ENCODE assay signal across 8 cellular contexts in the genomic region with DNA sequence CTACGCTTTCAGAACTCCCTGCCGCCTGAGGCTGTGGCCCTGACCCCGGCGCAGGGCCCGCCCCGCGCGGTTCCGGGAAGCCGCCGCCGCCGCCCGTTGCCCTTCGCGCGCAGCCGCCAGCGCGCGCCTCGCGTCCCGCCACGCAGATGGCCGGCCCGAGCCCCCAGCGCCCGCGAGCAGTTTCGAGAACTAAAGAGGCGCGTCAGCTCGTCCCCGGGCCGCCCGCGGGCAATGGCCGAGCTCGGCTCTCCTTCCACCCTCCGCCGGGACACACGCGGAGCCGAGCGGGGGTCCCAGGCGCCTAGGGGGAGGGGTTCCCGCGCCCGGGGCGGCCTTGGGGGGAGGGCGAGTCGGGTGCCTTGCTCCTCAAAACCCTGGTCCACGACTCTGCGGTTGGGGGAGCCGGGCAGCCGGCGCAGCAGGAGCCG. TPM values are rescaled to one million over a fixed set of nuclear protein-coding genes. Genes with fewer than 3 reads are reported as not detected.
A peak's percentile ranks its signal among the peaks of the same experiment; 100 is the strongest.
DNase-seq lines count a peak whose midpoint lies in the region; ATAC-seq and TF ChIP-seq lines count a peak whose summit lies in the region.

No MANE protein-coding gene starts in this region.

- peak overlapping the region; percentile 90 for H3K27ac ChIP-seq in SJCRH30
- H3K27ac ChIP-seq in prostate gland, result peak overlapping the region; percentile 97 to 99

- DNase-seq in EL (peak; percentile 60), SJCRH30 (peak; percentile 17 to 36), adipocyte (ENCODE audit: low read depth) (peak; percentile 87), left ventricle myocardium superior (peak; percentile 80), prostate gland (ENCODE audit: low spot score) (peak; percentile 33), DMS153 treated with DMSO at 0.1 percent for 48 hours (lab: John Stamatoyannopoulos, UW; ENCODE audit: unreplicated experiment) (no peak)

- WGBS in prostate gland, result under 1% methylated on average over 58 of the region's 59 CpGs

- H3K36me3 ChIP-seq in SJCRH30 (no peaks in the 10 kb centered on the region), adipocyte (ENCODE audit: control insufficient read depth, insufficient read depth, low read length, severe bottlenecking) (peaks cover 16% of the 10 kb centered on the region), prostate gland (no peaks in the 10 kb centered on the region)

- peak overlapping the region; percentile 65 for H3K4me3 ChIP-seq in SJCRH30
- H3K4me3 ChIP-seq in adipocyte (ENCODE audit: low read length), result peak overlapping the region; percentile 95
- peak overlapping the region; percentile 61 to 69 for H3K4me3 ChIP-seq in prostate gland

- H3K9me3 ChIP-seq in SJCRH30 (replicated peaks), result no peaks in the 10 kb centered on the region
- no peaks in the 10 kb centered on the region for H3K9me3 ChIP-seq in adipocyte (ENCODE audit: control insufficient read depth, low read length)
- H3K9me3 ChIP-seq in prostate gland, result no peaks in the 10 kb centered on the region

- no peak for TF ChIP-seq POLR2A in prostate gland (IDR thresholded peaks at IDR 0.05)

- ATAC-seq in HG02759 (IDR thresholded peaks at IDR 0.05; ENCODE audit: unreplicated experiment) (peak; percentile 22), left ventricle myocardium superior (peak; percentile 40), HG03095 (IDR thresholded peaks at IDR 0.05; ENCODE audit: unreplicated experiment) (no peak)

- intact Hi-C loops in left ventricle myocardium superior (cut with micrococcal nuclease) (no loop called here), prostate gland (cut with DNase I) (no loop called here)

- peak overlapping the region; percentile 99 for H3K9ac ChIP-seq in adipocyte (ENCODE audit: low read length)

- no peak for TF ChIP-seq CTCF in prostate gland (IDR thresholded peaks at IDR 0.05)

- H3K27me3 ChIP-seq in SJCRH30 (no peaks in the 10 kb centered on the region), adipocyte (replicated peaks; ENCODE audit: control insufficient read depth, insufficient read depth, low read length) (no peaks in the 10 kb centered on the region), prostate gland (replicated peaks; ENCODE audit: insufficient read depth) (no peaks in the 10 kb centered on the region)

- no peaks in the 10 kb centered on the region for H3K4me1 ChIP-seq in SJCRH30
- peaks cover 32% of the 10 kb centered on the region for H3K4me1 ChIP-seq in adipocyte (ENCODE audit: control insufficient read depth, insufficient read depth, low read length)
- peaks cover 6% of the 10 kb centered on the region for H3K4me1 ChIP-seq in prostate gland (replicated peaks)

RNA-seq across cellular contexts. Expression of a gene that starts 1.8 kb away (rescaled TPM):
- total RNA-seq in SJCRH30 (2014; rRNA removed; shearing (Covaris generic)), result 63.2 and 64.7 TPM in 2 replicates
- total RNA-seq in left ventricle myocardium superior (77.3 TPM), prostate gland (100 to 1,000 TPM; 175 to 199 TPM)

RNA-seq across cellular contexts. Expression of a gene that starts 29.7 kb away (rescaled TPM):
- 0.18 and 0.38 TPM in 2 replicates for total RNA-seq in SJCRH30 (2014; rRNA removed; shearing (Covaris generic))
- total RNA-seq in left ventricle myocardium superior, result 1.9 TPM
- total RNA-seq in prostate gland, result 10 to 100 TPM in 1 of 2 donors, 1 to 10 TPM in 1; 6.6 to 12.5 TPM

RNA-seq across cellular contexts. Expression of a gene that starts 35.7 kb away (rescaled TPM):
- not detected in 2 replicates for total RNA-seq in SJCRH30 (2014; rRNA removed; shearing (Covaris generic))
- total RNA-seq in left ventricle myocardium superior, result not detected
- not detected for total RNA-seq in prostate gland
